ENCODE assay signal across 16 cellular contexts in the genomic region with DNA sequence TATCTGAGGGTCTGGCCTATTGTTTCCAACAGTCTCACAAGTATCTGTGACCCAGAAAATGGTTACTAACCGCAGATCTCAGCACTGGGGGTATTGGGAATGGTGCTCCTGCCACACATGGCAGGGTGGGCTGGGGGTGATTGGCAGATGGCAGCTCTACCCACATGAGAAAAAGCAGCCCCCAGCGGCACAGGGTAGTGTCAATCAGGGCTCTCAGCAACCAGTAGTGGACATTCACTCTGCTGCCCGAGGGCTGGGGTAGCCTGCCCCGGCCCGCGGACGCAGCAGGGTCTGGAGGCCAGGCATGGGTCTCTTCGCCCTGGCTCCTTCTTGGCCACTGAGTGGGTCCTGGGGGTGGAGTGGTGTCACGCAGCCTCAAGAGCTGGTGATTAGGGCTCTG. TPM values are rescaled to one million over a fixed set of nuclear protein-coding genes. Genes with fewer than 3 reads are reported as not detected.
DNase-seq lines count a peak whose midpoint lies in the region; ATAC-seq and TF ChIP-seq lines count a peak whose summit lies in the region.
"Had no signal": no experiment of that assay in that cellular context is flagged by ENCODE, and none has a peak within 500 bp of the region (broad histone marks: within the 10 kb centered on the region; RNA-seq: fewer than 3 reads in every experiment).

No MANE protein-coding gene starts in this region.

- H3K36me3 Mint-ChIP-seq in CD14-positive monocyte, result peaks cover 16 to 17% of the 10 kb centered on the region in 2 donors
- H3K36me3 Mint-ChIP-seq in chondrocyte (ENCODE audit: low read depth), result peaks cover 3% of the 10 kb centered on the region

- DNase-seq in CD14-positive monocyte (ENCODE audit: low spot score) (peak; percentile 23), chondrocyte (ENCODE audit: low spot score) (peak; percentile 72), neuronal stem cell (ENCODE audit: low spot score) (no peak), posterior vena cava (ENCODE audit: low spot score) (peak; percentile 19), mesendoderm (no peak)
- DNase-seq: C1 segment of cervical spinal cord; Caco-2; CD4-positive, CD25-positive, alpha-beta regulatory T cell; CD8-positive, alpha-beta T cell; DMS153; DND-41; GM23248; H7; HCEC 1CT had no signal

- H3K27ac ChIP-seq in neuronal stem cell (replicated peaks; ENCODE audit: low read length), result no peak overlapping the region
- H3K27ac ChIP-seq in mesendoderm (ENCODE audit: low read depth, low read length), result no peak overlapping the region
- H3K27ac ChIP-seq: GM23248 had no signal

- H3K79me2 ChIP-seq in mesendoderm (ENCODE audit: control insufficient read depth, insufficient read depth, low read length), result no peaks in the 10 kb centered on the region

- peak overlapping the region; percentile 46 for H4K91ac ChIP-seq in neuronal stem cell (ENCODE audit: low read depth, low read length, poor library complexity)

- no peak overlapping the region for H2BK12ac ChIP-seq in neuronal stem cell (ENCODE audit: low read length)

- H3K4me3 Mint-ChIP-seq in CD14-positive monocyte (no peak overlapping the region), chondrocyte (ENCODE audit: unreplicated experiment) (no peak overlapping the region)
- H3K4me3 Mint-ChIP-seq: CD4-positive, CD25-positive, alpha-beta regulatory T cell; CD8-positive, alpha-beta T cell had no signal

- H3K9me3 ChIP-seq in neuronal stem cell (replicated peaks in 1 of 2; ENCODE audit: control insufficient read depth in 2 of 2, insufficient read depth in 1 of 2, low read depth in 1 of 2, low read length in 2 of 2), result no peaks in the 10 kb centered on the region
- H3K9me3 ChIP-seq: Caco-2 had no signal

- no peak overlapping the region for H3K56ac ChIP-seq in mesendoderm (ENCODE audit: low read length)

- no peak for TF ChIP-seq CTCF in CD14-positive monocyte (IDR thresholded peaks at IDR 0.05)
- TF ChIP-seq CTCF in chondrocyte (IDR thresholded peaks at IDR 0.05), result no peak

- H2BK15ac ChIP-seq in neuronal stem cell (ENCODE audit: low read length), result peak overlapping the region; percentile 88
- no peak overlapping the region for H2BK15ac ChIP-seq in mesendoderm (replicated peaks; ENCODE audit: low read depth)

- H3K4me2 ChIP-seq in neuronal stem cell (ENCODE audit: insufficient read depth, low read length, poor library complexity, severe bottlenecking) (no peak overlapping the region), mesendoderm (ENCODE audit: low read length) (no peak overlapping the region)

- H2BK5ac ChIP-seq in neuronal stem cell (ENCODE audit: low read length) (no peak overlapping the region), mesendoderm (ENCODE audit: low read length) (no peak overlapping the region)

- H3K4ac ChIP-seq in neuronal stem cell (ENCODE audit: low read length), result no peak overlapping the region
- H3K4ac ChIP-seq in mesendoderm (ENCODE audit: low read depth, low read length), result no peak overlapping the region

- no peak overlapping the region for H3K14ac ChIP-seq in neuronal stem cell (ENCODE audit: low read length)

- peaks cover 5 to 13% of the 10 kb centered on the region in 2 donors for H3K4me1 ChIP-seq in neuronal stem cell (ENCODE audit: control insufficient read depth in 2 of 2, insufficient read depth in 1 of 2, low read depth in 1 of 2, low read length in 2 of 2)
- no peaks in the 10 kb centered on the region for H3K4me1 ChIP-seq in mesendoderm (ENCODE audit: control insufficient read depth, low read depth, low read length)

- H3K27me3 ChIP-seq in neuronal stem cell (ENCODE audit: control insufficient read depth in 3 of 3, insufficient read depth in 3 of 3, low read depth in 1 of 3, low read length in 3 of 3) (no peaks in the 10 kb centered on the region), mesendoderm (ENCODE audit: insufficient read depth, low read length, poor library complexity) (no peaks in the 10 kb centered on the region)

- no peak overlapping the region for H3K27ac Mint-ChIP-seq in CD14-positive monocyte
- H3K27ac Mint-ChIP-seq in chondrocyte (ENCODE audit: unreplicated experiment), result no peak overlapping the region
- H3K27ac Mint-ChIP-seq: CD8-positive, alpha-beta T cell had no signal

- intact Hi-C loops in CD14-positive monocyte (cut with micrococcal nuclease) (no loop called here), posterior vena cava (cut with DNase I) (no loop called here)

- H3K4me1 Mint-ChIP-seq in CD14-positive monocyte (no peaks in the 10 kb centered on the region), chondrocyte (ENCODE audit: low read depth) (no peaks in the 10 kb centered on the region)

- H3K27me3 Mint-ChIP-seq in CD14-positive monocyte (ENCODE audit: low read depth in 3 of 3) (no peaks in the 10 kb centered on the region), chondrocyte (ENCODE audit: low read depth) (no peaks in the 10 kb centered on the region)
- H3K27me3 Mint-ChIP-seq: CD4-positive, CD25-positive, alpha-beta regulatory T cell had no signal

- H3K9ac ChIP-seq in neuronal stem cell (ENCODE audit: low read depth, low read length, poor library complexity) (no peak overlapping the region), mesendoderm (ENCODE audit: low read length) (no peak overlapping the region)
- H3K9ac ChIP-seq: GM23248 had no signal

- H2AK5ac ChIP-seq in neuronal stem cell (ENCODE audit: low read depth, low read length) (peak overlapping the region; percentile 60), mesendoderm (ENCODE audit: low read length) (no peak overlapping the region)

- WGBS in neuronal stem cell (ENCODE audit: extremely low coverage in 2 of 2, insufficient read length in 2 of 2, insufficient replicate concordance in 1 of 2), 2 donors, result no CpG with 5 or more reads among the region's 9 CpGs
- WGBS in mesendoderm (ENCODE audit: extremely low coverage, insufficient coverage, low lambda C conversion rate), result no CpG with 5 or more reads among the region's 9 CpGs

- no peaks in the 10 kb centered on the region for H3K36me3 ChIP-seq in neuronal stem cell (replicated peaks in 1 of 2; ENCODE audit: control insufficient read depth in 2 of 2, insufficient read depth in 2 of 2, low read length in 2 of 2)
- no peaks in the 10 kb centered on the region for H3K36me3 ChIP-seq in mesendoderm (ENCODE audit: control insufficient read depth, insufficient read depth, low read length)

- H3K9me3 Mint-ChIP-seq in CD14-positive monocyte (no peaks in the 10 kb centered on the region), chondrocyte (ENCODE audit: low read depth) (no peaks in the 10 kb centered on the region)
- H3K9me3 Mint-ChIP-seq: CD4-positive, CD25-positive, alpha-beta regulatory T cell; CD8-positive, alpha-beta T cell had no signal

- H3K4me3 ChIP-seq in neuronal stem cell (ENCODE audit: low read length in 2 of 2), result no peak overlapping the region
- H3K4me3 ChIP-seq in mesendoderm (ENCODE audit: low read length), result no peak overlapping the region
- H3K4me3 ChIP-seq: GM23248 had no signal

- H3K18ac ChIP-seq in neuronal stem cell (ENCODE audit: low read length) (peak overlapping the region; percentile 30), mesendoderm (ENCODE audit: low read length) (no peak overlapping the region)

- H3K79me1 ChIP-seq in neuronal stem cell (ENCODE audit: low read depth, low read length) (no peaks in the 10 kb centered on the region), mesendoderm (ENCODE audit: low read length) (no peaks in the 10 kb centered on the region)

- H4K5ac ChIP-seq in mesendoderm (ENCODE audit: low read length), result no peak overlapping the region

- H3K23ac ChIP-seq in neuronal stem cell (ENCODE audit: low read depth, low read length, poor library complexity) (no peak overlapping the region), mesendoderm (ENCODE audit: low read length) (no peak overlapping the region)

- no peak overlapping the region for H2BK120ac ChIP-seq in neuronal stem cell (ENCODE audit: low read depth, low read length)
- no peak overlapping the region for H2BK120ac ChIP-seq in mesendoderm (ENCODE audit: low read depth, low read length)

- no peak overlapping the region for H2AFZ ChIP-seq in neuronal stem cell (ENCODE audit: low read length)
- H2AFZ ChIP-seq: GM23248 had no signal

- H4K8ac ChIP-seq in neuronal stem cell (ENCODE audit: low read depth, low read length) (peak overlapping the region; percentile 9), mesendoderm (ENCODE audit: low read depth, low read length) (no peak overlapping the region)

- ATAC-seq in HG03457 (IDR thresholded peaks at IDR 0.05; ENCODE audit: unreplicated experiment), result no peak
- no peak for ATAC-seq in HG02642 (IDR thresholded peaks at IDR 0.05; ENCODE audit: poor library complexity, unreplicated experiment)
- ATAC-seq: CD8-positive, alpha-beta T cell had no signal

RNA-seq across cellular contexts. Expression of a gene that starts 8.6 kb away (rescaled TPM):
- under 1 TPM; 0.15 to 0.25 TPM for polyA plus RNA-seq in CD14-positive monocyte
- total RNA-seq in chondrocyte, result 5.0 to 9.4 TPM (median 5.4 TPM) in 3 replicates
- 1.3 TPM for polyA plus RNA-seq in neuronal stem cell (2013, experiment 1 of 2)
- 1.3 TPM for polyA plus RNA-seq in neuronal stem cell (2013, experiment 2 of 2)
- 1 to 10 TPM; 7.2 to 9.4 TPM for total RNA-seq in posterior vena cava
- 0.04 TPM for polyA plus RNA-seq in mesendoderm (2013, experiment 1 of 2)
- 0.15 TPM for polyA plus RNA-seq in mesendoderm (2013, experiment 2 of 2)

RNA-seq across cellular contexts. Expression of a gene that starts 37.0 kb away (rescaled TPM):
- 1 to 10 TPM; 8.3 to 8.4 TPM for polyA plus RNA-seq in CD14-positive monocyte
- total RNA-seq in chondrocyte (4.8 to 9.8 TPM (median 5.0 TPM) in 3 replicates), posterior vena cava (1 to 10 TPM; 6.8 to 8.7 TPM)
- 0.85 TPM for polyA plus RNA-seq in neuronal stem cell (2013, experiment 1 of 2)
- 1.1 TPM for polyA plus RNA-seq in neuronal stem cell (2013, experiment 2 of 2)
- 3.5 TPM for polyA plus RNA-seq in mesendoderm (2013, experiment 1 of 2)
- polyA plus RNA-seq in mesendoderm (2013, experiment 2 of 2), result 3.3 TPM

RNA-seq across cellular contexts. Expression of a gene that starts 46.2 kb away (rescaled TPM):
- polyA plus RNA-seq in CD14-positive monocyte, result 10 to 100 TPM; 27.3 to 33.4 TPM
- 73.0 to 74.9 TPM (median 74.7 TPM) in 3 replicates for total RNA-seq in chondrocyte
- polyA plus RNA-seq in neuronal stem cell (2013, experiment 1 of 2), result 37.2 TPM
- polyA plus RNA-seq in neuronal stem cell (2013, experiment 2 of 2), result 38.6 TPM
- 10 to 100 TPM; 58.4 to 72.6 TPM for total RNA-seq in posterior vena cava
- 39.2 TPM for polyA plus RNA-seq in mesendoderm (2013, experiment 1 of 2)
- 38.6 TPM for polyA plus RNA-seq in mesendoderm (2013, experiment 2 of 2)

Comparison
In these comparisons a context has a peak if more than half of its experiments do, and no peak if none do; other contexts are left out.
1. DNase-seq: peak in CD14-positive monocyte (single experiment), chondrocyte (single experiment) and posterior vena cava (single experiment); none in neuronal stem cell (single experiment) and mesendoderm (single experiment).